Comparison of ENCODE assay signal across 18 cellular contexts in genomic region chr10:103546401-103546800, GRCh38. TPM values are rescaled to one million over a fixed set of nuclear protein-coding genes. Genes with fewer than 3 reads are reported as not detected.
DNase-seq lines count a peak whose midpoint lies in the region; ATAC-seq and TF ChIP-seq lines count a peak whose summit lies in the region.
"Had no signal": no experiment of that assay in that cellular context is flagged by ENCODE, and none has a peak within 500 bp of the region (broad histone marks: within the 10 kb centered on the region; RNA-seq: fewer than 3 reads in every experiment).

No MANE protein-coding gene starts in this region.

- H3K23me2 ChIP-seq in H9 (ENCODE audit: insufficient read length, low read depth, low read length, poor library complexity, severe bottlenecking), result no peaks in the 10 kb centered on the region

- no peak for ATAC-seq in GM18511 (IDR thresholded peaks at IDR 0.05; ENCODE audit: unreplicated experiment)
- ATAC-seq: A549, Right ventricle myocardium inferior had no signal

- H2AK5ac ChIP-seq in H9 (ENCODE audit: insufficient read length, low read length), result no peak overlapping the region

- H3K27me3 ChIP-seq in H9 (ENCODE audit: insufficient read depth, low read length), result no peaks in the 10 kb centered on the region

- no peak overlapping the region for H3K4me2 ChIP-seq in H9 (ENCODE audit: insufficient read depth, insufficient read length, low read length)
- H3K4me2 ChIP-seq: A549 had no signal

- H2BK5ac ChIP-seq in H9 (ENCODE audit: insufficient read length, low read length), result no peak overlapping the region

- no peak overlapping the region for H2BK20ac ChIP-seq in H9 (ENCODE audit: low read depth, low read length, poor library complexity, severe bottlenecking)

- TF ChIP-seq CTCF in H9 (conservative IDR thresholded peaks at IDR 0.05) (no peak), type B pancreatic cell (conservative IDR thresholded peaks at IDR 0.05) (no peak)

- no peaks in the 10 kb centered on the region for H3K79me1 ChIP-seq in H9 (ENCODE audit: insufficient read depth, low read depth, low read length, poor library complexity, severe bottlenecking)

- no peak overlapping the region for H3K18ac ChIP-seq in H9 (ENCODE audit: insufficient read length, low read depth, low read length)

- H3K27me3 Mint-ChIP-seq in H9 (ENCODE audit: low read depth) (peaks cover 4% of the 10 kb centered on the region), type B pancreatic cell (no peaks in the 10 kb centered on the region)

- no peaks in the 10 kb centered on the region for H3K9me3 ChIP-seq in H9 (ENCODE audit: control insufficient read depth, low read depth, low read length)
- H3K9me3 ChIP-seq: A549 had no signal

- H2BK120ac ChIP-seq in H9 (ENCODE audit: low read depth, low read length, poor library complexity, severe bottlenecking), result no peak overlapping the region

- no peaks in the 10 kb centered on the region for H4K20me1 ChIP-seq in H9 (ENCODE audit: control insufficient read depth, insufficient read depth, insufficient read length)

- H3K9ac ChIP-seq in H9 (ENCODE audit: extremely low read depth, insufficient read length, low read length), result no peak overlapping the region

- H3K4me3 Mint-ChIP-seq in H9 (no peak overlapping the region), type B pancreatic cell (no peak overlapping the region)
- H3K4me3 Mint-ChIP-seq: CD4-positive, CD25-positive, alpha-beta regulatory T cell had no signal

- H4K91ac ChIP-seq in H9 (ENCODE audit: insufficient read length, low read depth, low read length), result no peak overlapping the region

- no peak overlapping the region for H3K56ac ChIP-seq in H9 (ENCODE audit: insufficient read length, low read depth, low read length)

- H3K79me2 ChIP-seq in H9 (ENCODE audit: insufficient read depth, low read length), result no peaks in the 10 kb centered on the region

- no peak overlapping the region for H3K27ac ChIP-seq in H9 (ENCODE audit: insufficient read length, low read depth, low read length)
- H3K27ac ChIP-seq: A549 had no signal

- H3K14ac ChIP-seq in H9 (ENCODE audit: insufficient read depth, low read length), result no peak overlapping the region

- H3K27ac Mint-ChIP-seq in H9 (no peak overlapping the region; a peak in 1 of 7 replicates), type B pancreatic cell (peak overlapping the region; percentile 31)
- H3K27ac Mint-ChIP-seq: CD4-positive, CD25-positive, alpha-beta regulatory T cell had no signal

- H2BK12ac ChIP-seq in H9 (ENCODE audit: insufficient read length, low read depth, low read length), result no peak overlapping the region

- H3K4ac ChIP-seq in H9 (ENCODE audit: low read depth, low read length), result no peak overlapping the region

- H3K4me1 Mint-ChIP-seq in H9 (peaks cover 18 to 36% of the 10 kb centered on the region in 2 experiments), type B pancreatic cell (ENCODE audit: unreplicated experiment) (peaks cover 25% of the 10 kb centered on the region)

- H3K4me1 ChIP-seq in H9 (ENCODE audit: insufficient read depth, low read length), result peaks cover 4% of the 10 kb centered on the region; the same call in 1 of the 2 replicates

- no peak overlapping the region for H3K23ac ChIP-seq in H9 (ENCODE audit: insufficient read length, low read depth, low read length)

- no peak overlapping the region for H2AFZ ChIP-seq in H9 (ENCODE audit: low read length)

- no peak overlapping the region for H2BK15ac ChIP-seq in H9 (ENCODE audit: low read depth, low read length)

- no peak overlapping the region for H4K5ac ChIP-seq in H9 (ENCODE audit: insufficient read length, low read depth, low read length)

- no peaks in the 10 kb centered on the region for H3K36me3 Mint-ChIP-seq in H9 (ENCODE audit: insufficient read depth in 1 of 3, low read depth in 3 of 3)
- no peaks in the 10 kb centered on the region for H3K36me3 Mint-ChIP-seq in type B pancreatic cell
- H3K36me3 Mint-ChIP-seq: CD4-positive, CD25-positive, alpha-beta regulatory T cell had no signal

- no peaks in the 10 kb centered on the region for H3K9me3 Mint-ChIP-seq in H9
- H3K9me3 Mint-ChIP-seq in type B pancreatic cell, result no peaks in the 10 kb centered on the region
- H3K9me3 Mint-ChIP-seq: CD4-positive, CD25-positive, alpha-beta regulatory T cell had no signal

- DNase-seq in NCI-H82 (lab: John Stamatoyannopoulos, UW) (peak; percentile 21), NCI-H82 treated with DMSO at 0.1 percent for 48 hours (lab: John Stamatoyannopoulos, UW; ENCODE audit: unreplicated experiment) (no peak), H9 (peak; percentile 8), iPS-NIHi7 (ENCODE audit: extremely low spot score) (peak; percentile 1), type B pancreatic cell (ENCODE audit: extremely low spot score, unreplicated experiment) (no peak), NCI-H226 (no peak), activated T-cell treated with anti-CD3 and anti-CD28 coated beads for 4 hours (no peak)
- DNase-seq: Calu3; CD4-positive, CD25-positive, alpha-beta regulatory T cell; GF-D8; Kasumi-1; NCI-H1105 treated with DMSO at 0.1 percent for 48 hours; NCI-H187 treated with DMSO at 0.1 percent for 48 hours; NCI-H2227 treated with DMSO at 0.1 percent for 48 hours; NCI-H69 had no signal

- no peak overlapping the region for H3T11ph ChIP-seq in H9 (ENCODE audit: low read length)

- H4K8ac ChIP-seq in H9 (replicated peaks; ENCODE audit: insufficient read length, low read depth, low read length), result no peak overlapping the region

- WGBS in H9 (ENCODE audit: extremely low coverage, insufficient read length, low lambda C conversion rate), result no CpG with 5 or more reads among the region's 1 CpG

RNA-seq across cellular contexts. Expression of gene NEURL1, which starts 52.9 kb away (rescaled TPM):
- total RNA-seq in H9 (2021) (0.92 and 1.2 TPM in 2 replicates), type B pancreatic cell (ENCODE audit: low replicate concordance) (38.3 and 102 TPM in 2 replicates)
- total RNA-seq: Calu3 had no signal

Comparison
In these comparisons a context has a peak if more than half of its experiments do, and no peak if none do; other contexts are left out.
1. DNase-seq: peak in NCI-H82 (single experiment), H9 (single experiment) and iPS-NIHi7 (single experiment); none in NCI-H82 treated with DMSO at 0.1 percent for 48 hours (single experiment), type B pancreatic cell (single experiment), NCI-H226 (single experiment) and activated T-cell treated with anti-CD3 and anti-CD28 coated beads for 4 hours (single experiment).
2. RNA of gene NEURL1, which starts 52.9 kb away (total RNA-seq): 38.3 to 102 TPM in type B pancreatic cell; 0.92 to 1.2 TPM in H9; every median in the first group is over 10 times any median in the second.